Comparison of ENCODE assay signal across 1 cellular context in the genomic region with DNA sequence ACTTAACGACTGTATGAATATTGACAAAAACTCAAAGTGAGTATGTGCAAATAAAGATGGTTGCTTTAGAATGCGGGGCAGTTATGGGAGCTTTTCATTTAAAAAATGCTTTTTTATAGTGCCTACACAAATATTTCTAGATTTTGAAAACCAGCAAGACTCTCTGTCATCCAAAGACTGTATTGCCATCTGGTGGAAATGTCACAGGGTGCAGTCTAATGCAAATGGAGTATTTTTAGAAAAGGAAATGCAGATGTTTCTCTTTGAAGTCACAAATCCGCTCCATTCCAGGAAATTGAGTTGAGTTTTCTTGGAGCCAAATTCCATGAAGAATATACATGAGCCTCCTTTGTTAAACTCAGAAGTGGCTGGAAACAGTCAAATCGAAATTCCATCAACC.
TF ChIP-seq lines count a peak whose summit lies in the region.

No MANE protein-coding gene starts in this region.

TF ChIP-seq in GM23338, 12 proteins besides CTCF, POLR2A, EP300 and RAD21 (continued from another document):
- TF ChIP-seq, protein P1, sequence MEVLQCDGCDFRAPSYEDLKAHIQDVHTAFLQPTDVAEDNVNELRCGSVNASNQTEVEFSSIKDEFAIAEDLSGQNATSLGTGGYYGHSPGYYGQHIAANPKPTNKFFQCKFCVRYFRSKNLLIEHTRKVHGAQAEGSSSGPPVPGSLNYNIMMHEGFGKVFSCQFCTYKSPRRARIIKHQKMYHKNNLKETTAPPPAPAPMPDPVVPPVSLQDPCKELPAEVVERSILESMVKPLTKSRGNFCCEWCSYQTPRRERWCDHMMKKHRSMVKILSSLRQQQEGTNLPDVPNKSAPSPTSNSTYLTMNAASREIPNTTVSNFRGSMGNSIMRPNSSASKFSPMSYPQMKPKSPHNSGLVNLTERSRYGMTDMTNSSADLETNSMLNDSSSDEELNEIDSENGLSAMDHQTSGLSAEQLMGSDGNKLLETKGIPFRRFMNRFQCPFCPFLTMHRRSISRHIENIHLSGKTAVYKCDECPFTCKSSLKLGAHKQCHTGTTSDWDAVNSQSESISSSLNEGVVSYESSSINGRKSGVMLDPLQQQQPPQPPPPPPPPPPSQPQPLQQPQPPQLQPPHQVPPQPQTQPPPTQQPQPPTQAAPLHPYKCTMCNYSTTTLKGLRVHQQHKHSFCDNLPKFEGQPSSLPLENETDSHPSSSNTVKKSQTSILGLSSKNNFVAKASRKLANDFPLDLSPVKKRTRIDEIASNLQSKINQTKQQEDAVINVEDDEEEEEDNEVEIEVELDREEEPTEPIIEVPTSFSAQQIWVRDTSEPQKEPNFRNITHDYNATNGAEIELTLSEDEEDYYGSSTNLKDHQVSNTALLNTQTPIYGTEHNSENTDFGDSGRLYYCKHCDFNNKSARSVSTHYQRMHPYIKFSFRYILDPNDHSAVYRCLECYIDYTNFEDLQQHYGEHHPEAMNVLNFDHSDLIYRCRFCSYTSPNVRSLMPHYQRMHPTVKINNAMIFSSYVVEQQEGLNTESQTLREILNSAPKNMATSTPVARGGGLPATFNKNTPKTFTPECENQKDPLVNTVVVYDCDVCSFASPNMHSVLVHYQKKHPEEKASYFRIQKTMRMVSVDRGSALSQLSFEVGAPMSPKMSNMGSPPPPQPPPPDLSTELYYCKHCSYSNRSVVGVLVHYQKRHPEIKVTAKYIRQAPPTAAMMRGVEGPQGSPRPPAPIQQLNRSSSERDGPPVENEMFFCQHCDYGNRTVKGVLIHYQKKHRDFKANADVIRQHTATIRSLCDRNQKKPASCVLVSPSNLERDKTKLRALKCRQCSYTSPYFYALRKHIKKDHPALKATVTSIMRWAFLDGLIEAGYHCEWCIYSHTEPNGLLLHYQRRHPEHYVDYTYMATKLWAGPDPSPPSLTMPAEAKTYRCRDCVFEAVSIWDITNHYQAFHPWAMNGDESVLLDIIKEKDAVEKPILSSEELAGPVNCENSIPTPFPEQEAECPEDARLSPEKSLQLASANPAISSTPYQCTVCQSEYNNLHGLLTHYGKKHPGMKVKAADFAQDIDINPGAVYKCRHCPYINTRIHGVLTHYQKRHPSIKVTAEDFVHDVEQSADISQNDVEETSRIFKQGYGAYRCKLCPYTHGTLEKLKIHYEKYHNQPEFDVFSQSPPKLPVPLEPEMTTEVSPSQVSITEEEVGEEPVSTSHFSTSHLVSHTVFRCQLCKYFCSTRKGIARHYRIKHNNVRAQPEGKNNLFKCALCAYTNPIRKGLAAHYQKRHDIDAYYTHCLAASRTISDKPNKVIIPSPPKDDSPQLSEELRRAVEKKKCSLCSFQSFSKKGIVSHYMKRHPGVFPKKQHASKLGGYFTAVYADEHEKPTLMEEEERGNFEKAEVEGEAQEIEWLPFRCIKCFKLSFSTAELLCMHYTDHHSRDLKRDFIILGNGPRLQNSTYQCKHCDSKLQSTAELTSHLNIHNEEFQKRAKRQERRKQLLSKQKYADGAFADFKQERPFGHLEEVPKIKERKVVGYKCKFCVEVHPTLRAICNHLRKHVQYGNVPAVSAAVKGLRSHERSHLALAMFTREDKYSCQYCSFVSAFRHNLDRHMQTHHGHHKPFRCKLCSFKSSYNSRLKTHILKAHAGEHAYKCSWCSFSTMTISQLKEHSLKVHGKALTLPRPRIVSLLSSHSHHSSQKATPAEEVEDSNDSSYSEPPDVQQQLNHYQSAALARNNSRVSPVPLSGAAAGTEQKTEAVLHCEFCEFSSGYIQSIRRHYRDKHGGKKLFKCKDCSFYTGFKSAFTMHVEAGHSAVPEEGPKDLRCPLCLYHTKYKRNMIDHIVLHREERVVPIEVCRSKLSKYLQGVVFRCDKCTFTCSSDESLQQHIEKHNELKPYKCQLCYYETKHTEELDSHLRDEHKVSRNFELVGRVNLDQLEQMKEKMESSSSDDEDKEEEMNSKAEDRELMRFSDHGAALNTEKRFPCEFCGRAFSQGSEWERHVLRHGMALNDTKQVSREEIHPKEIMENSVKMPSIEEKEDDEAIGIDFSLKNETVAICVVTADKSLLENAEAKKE (CRISPR knock-in tag; IDR thresholded peaks at IDR 0.05) = no peak
- no peak for TF ChIP-seq NANOG (IDR thresholded peaks at IDR 0.05; ENCODE audit: borderline replicate concordance)
- TF ChIP-seq CREB1 (CRISPR knock-in tag; IDR thresholded peaks at IDR 0.05; ENCODE audit: low read depth) = no peak
- TF ChIP-seq EZH2 (IDR thresholded peaks at IDR 0.05; ENCODE audit: low read depth, unreplicated experiment) = no peak
- TF ChIP-seq EZH2phosphoT487 (IDR thresholded peaks at IDR 0.05; ENCODE audit: unreplicated experiment) = no peak
- TF ChIP-seq STAT1 (IDR thresholded peaks at IDR 0.05; ENCODE audit: unreplicated experiment) = no peak
- TF ChIP-seq JUNB (IDR thresholded peaks at IDR 0.05; ENCODE audit: unreplicated experiment) = no peak
- TF ChIP-seq, protein P2, sequence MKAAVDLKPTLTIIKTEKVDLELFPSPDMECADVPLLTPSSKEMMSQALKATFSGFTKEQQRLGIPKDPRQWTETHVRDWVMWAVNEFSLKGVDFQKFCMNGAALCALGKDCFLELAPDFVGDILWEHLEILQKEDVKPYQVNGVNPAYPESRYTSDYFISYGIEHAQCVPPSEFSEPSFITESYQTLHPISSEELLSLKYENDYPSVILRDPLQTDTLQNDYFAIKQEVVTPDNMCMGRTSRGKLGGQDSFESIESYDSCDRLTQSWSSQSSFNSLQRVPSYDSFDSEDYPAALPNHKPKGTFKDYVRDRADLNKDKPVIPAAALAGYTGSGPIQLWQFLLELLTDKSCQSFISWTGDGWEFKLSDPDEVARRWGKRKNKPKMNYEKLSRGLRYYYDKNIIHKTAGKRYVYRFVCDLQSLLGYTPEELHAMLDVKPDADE (IDR thresholded peaks at IDR 0.05) = no peak
- no peak for TF ChIP-seq ZNF114 (CRISPR knock-in tag; IDR thresholded peaks at IDR 0.05)
